In genomic region chr9:116504893-116505480, GRCh38 we compare ENCODE assay signal across 14 cellular contexts.
DNase-seq lines count a peak whose midpoint lies in the region; ATAC-seq and TF ChIP-seq lines count a peak whose summit lies in the region.
"Had no signal": no experiment of that assay in that cellular context is flagged by ENCODE, and none has a peak within 500 bp of the region (broad histone marks: within the 10 kb centered on the region; RNA-seq: fewer than 3 reads in every experiment).

No MANE protein-coding gene starts in this region.

- no peaks in the 10 kb centered on the region for H3K36me3 ChIP-seq in GM06990 (ENCODE audit: control insufficient read depth, insufficient read depth, low read length)
- H3K36me3 ChIP-seq: esophagus muscularis mucosa, vagina had no signal

- H3K27ac Mint-ChIP-seq in stimulated activated naive CD8-positive, alpha-beta T cell treated with anti-CD3 and anti-CD28 coated beads, Interleukin-15, amount 100 ng/mL, for 72 hours: no peak overlapping the region

- DNase-seq in GM06990 (ENCODE audit: extremely low read depth, insufficient read length) (peak; percentile 41), putamen (ENCODE audit: low spot score) (no peak)
- DNase-seq in activated T-cell treated with anti-CD3 and anti-CD28 coated beads, Interleukin-2, amount 50 U/mL, for 48 hours: no peak
- no peak for DNase-seq in stimulated activated naive CD8-positive, alpha-beta T cell treated with anti-CD3 and anti-CD28 coated beads, Interleukin-15, amount 100 ng/mL, for 72 hours
- DNase-seq: ACHN, NCI-H2171 treated with DMSO at 0.1 percent for 48 hours, nucleus accumbens had no signal

- H3K4me3 ChIP-seq in GM06990 (replicated peaks; ENCODE audit: low read depth, low read length): no peak overlapping the region
- H3K4me3 ChIP-seq: esophagus muscularis mucosa, SK-N-MC, vagina had no signal

- H3K27me3 ChIP-seq in GM06990 (replicated peaks; ENCODE audit: control insufficient read depth, insufficient read depth, low read length): no peaks in the 10 kb centered on the region
- H3K27me3 ChIP-seq: esophagus muscularis mucosa, vagina had no signal

- H3K27me3 Mint-ChIP-seq in stimulated activated naive CD8-positive, alpha-beta T cell treated with anti-CD3 and anti-CD28 coated beads, Interleukin-15, amount 100 ng/mL, for 72 hours: no peaks in the 10 kb centered on the region

- TF ChIP-seq CTCF in GM06990 (IDR thresholded peaks at IDR 0.05; ENCODE audit: insufficient read depth, low read length, poor library complexity, severe bottlenecking): no peak

- H3K4me3 Mint-ChIP-seq in stimulated activated naive CD8-positive, alpha-beta T cell treated with anti-CD3 and anti-CD28 coated beads, Interleukin-15, amount 100 ng/mL, for 72 hours: no peak overlapping the region

- no peaks in the 10 kb centered on the region for H3K4me1 Mint-ChIP-seq in stimulated activated naive CD8-positive, alpha-beta T cell treated with anti-CD3 and anti-CD28 coated beads, Interleukin-15, amount 100 ng/mL, for 72 hours

- peaks cover 14 to 17% of the 10 kb centered on the region in 2 donors for H3K9me3 Mint-ChIP-seq in stimulated activated naive CD8-positive, alpha-beta T cell treated with anti-CD3 and anti-CD28 coated beads, Interleukin-15, amount 100 ng/mL, for 72 hours

- peak; percentile 99 for ATAC-seq in GM19395 (IDR thresholded peaks at IDR 0.05; ENCODE audit: unreplicated experiment)
- ATAC-seq in HG02870 (IDR thresholded peaks at IDR 0.05; ENCODE audit: unreplicated experiment): peak; percentile 99
- peak; percentile 96 for ATAC-seq in HG03571 (IDR thresholded peaks at IDR 0.05; ENCODE audit: unreplicated experiment)
- no peak for ATAC-seq in stimulated activated naive CD8-positive, alpha-beta T cell treated with anti-CD3 and anti-CD28 coated beads, Interleukin-15, amount 100 ng/mL, for 72 hours
- ATAC-seq in esophagus mucosa: no peak

Comparison
In these comparisons a context has a peak if more than half of its experiments do, and no peak if none do; other contexts are left out.
1. ATAC-seq: peak in GM19395 (single experiment), HG02870 (single experiment) and HG03571 (single experiment); none in stimulated activated naive CD8-positive, alpha-beta T cell treated with anti-CD3 and anti-CD28 coated beads, Interleukin-15, amount 100 ng/mL, for 72 hours (single experiment) and esophagus mucosa (single experiment).